In the genomic region with DNA sequence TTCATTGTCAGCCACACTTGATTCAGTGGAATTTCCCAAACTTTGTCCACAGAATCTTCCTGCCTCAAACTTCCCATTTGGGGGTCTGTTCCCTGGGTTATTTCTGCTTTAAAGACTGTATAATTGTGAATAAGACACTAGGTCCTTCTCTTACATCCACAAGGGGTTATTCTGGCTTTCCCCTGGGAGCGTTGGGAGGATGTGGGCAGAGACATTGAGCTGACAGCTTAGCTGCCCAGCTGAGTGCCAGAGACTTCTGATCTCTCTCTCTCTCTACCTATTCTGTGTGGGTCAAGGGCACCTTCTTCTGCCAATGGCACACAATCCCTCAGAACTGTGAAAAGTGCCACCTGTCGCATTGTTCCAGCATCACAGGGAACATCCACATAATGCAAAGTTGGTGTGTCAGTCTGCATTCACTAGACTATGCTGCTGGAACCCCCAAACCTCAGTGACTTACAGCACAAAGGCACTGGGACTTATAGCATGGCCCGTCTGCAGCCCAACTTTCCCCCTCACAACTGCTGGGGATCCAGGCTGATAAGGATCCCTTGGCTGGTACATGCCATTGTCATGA, we compare ENCODE assay signal across 27 cellular contexts.
"Had no signal": no experiment of that assay in that cellular context is flagged by ENCODE, and none has a peak within 500 bp of the region (broad histone marks: within the 10 kb centered on the region; RNA-seq: fewer than 3 reads in every experiment).

No MANE protein-coding gene starts in this region.

- H3K27ac Mint-ChIP-seq: nephron; stimulated activated effector memory CD8-positive, alpha-beta T cell treated with anti-CD3 and anti-CD28 coated beads, Interleukin-12 subunit alpha, Interleukin-12 subunit beta, amount 100 ng/mL, for 72 hours; stimulated activated naive CD8-positive, alpha-beta T cell treated with anti-CD3 and anti-CD28 coated beads, Interleukin-15, Interleukin-2, amounts not matched to agents 100 ng/mL and 50 ng/mL, for 24 hours had no signal

- H3K4me1 ChIP-seq: colonic mucosa had no signal

- H3K27ac ChIP-seq: colonic mucosa, esophagus squamous epithelium, heart right ventricle, left lung, psoas muscle, thoracic aorta, tibial nerve, upper lobe of right lung, uterus had no signal

- H3K4me3 ChIP-seq: colonic mucosa, esophagus squamous epithelium, heart right ventricle, left lung, psoas muscle, thoracic aorta, tibial nerve, upper lobe of right lung, uterus had no signal

- H3K36me3 ChIP-seq: colonic mucosa, esophagus squamous epithelium, heart right ventricle, left lung, thoracic aorta, tibial nerve, upper lobe of right lung, uterus had no signal

- H3K9me3 Mint-ChIP-seq: stimulated activated effector memory CD8-positive, alpha-beta T cell treated with anti-CD3 and anti-CD28 coated beads, Interleukin-12 subunit alpha, Interleukin-12 subunit beta, amount 100 ng/mL, for 72 hours; stimulated activated naive CD8-positive, alpha-beta T cell treated with anti-CD3 and anti-CD28 coated beads, Interleukin-15, Interleukin-2, amounts not matched to agents 100 ng/mL and 50 ng/mL, for 24 hours had no signal

- H3K4me3 Mint-ChIP-seq: naive thymus-derived CD4-positive, alpha-beta T cell; nephron; stimulated activated effector memory CD8-positive, alpha-beta T cell treated with anti-CD3 and anti-CD28 coated beads, Interleukin-12 subunit alpha, Interleukin-12 subunit beta, amount 100 ng/mL, for 72 hours; stimulated activated naive CD8-positive, alpha-beta T cell treated with anti-CD3 and anti-CD28 coated beads, Interleukin-15, Interleukin-2, amounts not matched to agents 100 ng/mL and 50 ng/mL, for 24 hours had no signal

- H3K36me3 Mint-ChIP-seq: stimulated activated effector memory CD8-positive, alpha-beta T cell treated with anti-CD3 and anti-CD28 coated beads, Interleukin-12 subunit alpha, Interleukin-12 subunit beta, amount 100 ng/mL, for 72 hours had no signal

- H3K27me3 Mint-ChIP-seq: naive thymus-derived CD4-positive, alpha-beta T cell; stimulated activated naive CD8-positive, alpha-beta T cell treated with anti-CD3 and anti-CD28 coated beads, Interleukin-15, Interleukin-2, amounts not matched to agents 100 ng/mL and 50 ng/mL, for 24 hours had no signal

- H3K9me3 ChIP-seq: colonic mucosa, esophagus squamous epithelium, left lung, thoracic aorta, upper lobe of right lung, uterus had no signal

- DNase-seq: colonic mucosa; dermis blood vessel endothelial cell; effector memory CD4-positive, alpha-beta T cell; esophagus squamous epithelium; foreskin melanocyte; glutamatergic neuron; heart right ventricle; hippocampal formation; left cardiac atrium; left lung; mesendoderm; midbrain; naive thymus-derived CD4-positive, alpha-beta T cell; nucleus accumbens; psoas muscle; right cardiac atrium; stimulated activated CD4-positive, alpha-beta T cell treated with anti-CD3 and anti-CD28 coated beads, Interleukin-2, amount 100 ng/mL, for 24 hours; stimulated activated CD4-positive, alpha-beta T cell treated with anti-CD3 and anti-CD28 coated beads, Interleukin-4, amount 100 ng/mL, for 24 hours; upper lobe of right lung; uterus had no signal

- FAIRE-seq: endothelial cell of umbilical vein, islet of Langerhans had no signal

- ATAC-seq: heart right ventricle; left cardiac atrium; left lung; naive thymus-derived CD4-positive, alpha-beta T cell; psoas muscle; right cardiac atrium; stimulated activated effector memory CD8-positive, alpha-beta T cell treated with anti-CD3 and anti-CD28 coated beads, Interleukin-12 subunit alpha, Interleukin-12 subunit beta, amount 100 ng/mL, for 72 hours; upper lobe of right lung had no signal

- H3K27me3 ChIP-seq: colonic mucosa, esophagus squamous epithelium, heart right ventricle, left lung, tibial nerve, upper lobe of right lung, uterus had no signal
